ENCODE assay signal across 10 cellular contexts in genomic region chr4:53748328-53748772, GRCh38.
DNase-seq lines count a peak whose midpoint lies in the region; ATAC-seq and TF ChIP-seq lines count a peak whose summit lies in the region.
"Had no signal": no experiment of that assay in that cellular context is flagged by ENCODE, and none has a peak within 500 bp of the region (broad histone marks: within the 10 kb centered on the region; RNA-seq: fewer than 3 reads in every experiment).

No MANE protein-coding gene starts in this region.

- no peak overlapping the region for H3K4me3 ChIP-seq in NB4 (ENCODE audit: low read depth, low read length)
- no peak overlapping the region for H3K4me3 ChIP-seq in PC-9
- H3K4me3 ChIP-seq: A549 had no signal

- no peak overlapping the region for H2AFZ ChIP-seq in PC-9

- no peaks in the 10 kb centered on the region for H3K36me3 ChIP-seq in PC-9 (ENCODE audit: low read depth)

- no peaks in the 10 kb centered on the region for H3K4me1 ChIP-seq in PC-9 (replicated peaks; ENCODE audit: insufficient read depth)
- H3K4me1 ChIP-seq: A549 had no signal

- H3K4me2 ChIP-seq in PC-9 = no peak overlapping the region
- H3K4me2 ChIP-seq: A549 had no signal

- H3F3A ChIP-seq in PC-9 (ENCODE audit: insufficient read depth, low read depth) = no peaks in the 10 kb centered on the region

- CTCF ChIA-PET in PC-9 (lab: Charles Lee) = no interaction called here

- H3K9me3 Mint-ChIP-seq in stimulated activated naive CD8-positive, alpha-beta T cell treated with anti-CD3 and anti-CD28 coated beads, Interleukin-15, amount 100 ng/mL, for 72 hours = no peaks in the 10 kb centered on the region
- H3K9me3 Mint-ChIP-seq in chondrocyte (ENCODE audit: low read depth) (peaks cover 3% of the 10 kb centered on the region), progenitor cell of endocrine pancreas (ENCODE audit: low read depth) (no peaks in the 10 kb centered on the region)

- intact Hi-C loops in PC-9 (cut with micrococcal nuclease; ENCODE audit: unreplicated experiment) = no loop called here

- H3K4me1 Mint-ChIP-seq in stimulated activated naive CD8-positive, alpha-beta T cell treated with anti-CD3 and anti-CD28 coated beads, Interleukin-15, amount 100 ng/mL, for 72 hours = no peaks in the 10 kb centered on the region
- H3K4me1 Mint-ChIP-seq in chondrocyte (ENCODE audit: low read depth) (peaks cover 4% of the 10 kb centered on the region), progenitor cell of endocrine pancreas (ENCODE audit: low read depth) (no peaks in the 10 kb centered on the region)

- TF ChIP-seq CTCF in NB4 (IDR thresholded peaks at IDR 0.05; ENCODE audit: low read depth, low read length) = no peak
- no peak for TF ChIP-seq CTCF in PC-9 (conservative IDR thresholded peaks at IDR 0.05)
- TF ChIP-seq CTCF in chondrocyte (IDR thresholded peaks at IDR 0.05) = no peak
- TF ChIP-seq CTCF in progenitor cell of endocrine pancreas (IDR thresholded peaks at IDR 0.05; ENCODE audit: unreplicated experiment) = no peak

- H3K36me3 Mint-ChIP-seq in chondrocyte (ENCODE audit: low read depth) (peaks cover 1% of the 10 kb centered on the region), progenitor cell of endocrine pancreas (ENCODE audit: insufficient read depth) (no peaks in the 10 kb centered on the region)

- no peaks in the 10 kb centered on the region for H3K9me2 ChIP-seq in PC-9 (ENCODE audit: insufficient read depth)

- no peaks in the 10 kb centered on the region for H3K9me3 ChIP-seq in PC-9 (ENCODE audit: insufficient read depth, low read depth)
- H3K9me3 ChIP-seq: A549 had no signal

- DNase-seq in stimulated activated naive CD8-positive, alpha-beta T cell treated with anti-CD3 and anti-CD28 coated beads, Interleukin-15, Interleukin-2, amounts not matched to agents 100 U/mL and 50 U/mL, for 24 hours = peak; percentile 4
- no peak for DNase-seq in stimulated activated naive CD8-positive, alpha-beta T cell treated with anti-CD3 and anti-CD28 coated beads, Interleukin-15, amount 100 ng/mL, for 72 hours
- peak; percentile 72 for DNase-seq in NB4 (ENCODE audit: low read depth)
- no peak for DNase-seq in PC-9
- DNase-seq in chondrocyte (ENCODE audit: low spot score) = no peak
- no peak for DNase-seq in progenitor cell of endocrine pancreas (ENCODE audit: low spot score, unreplicated experiment)
- DNase-seq in DMS 273 treated with DMSO at 0.1 percent for 48 hours (lab: John Stamatoyannopoulos, UW) = no peak
- DNase-seq: posterior cingulate gyrus had no signal

- no peaks in the 10 kb centered on the region for H3K27me3 ChIP-seq in PC-9 (ENCODE audit: insufficient read depth, low read depth)

- no TSS peak for BruUV-seq in PC-9 (replicated peaks; lab: Mats Ljungman, UMichigan)

- H3K27me3 Mint-ChIP-seq in stimulated activated naive CD8-positive, alpha-beta T cell treated with anti-CD3 and anti-CD28 coated beads, Interleukin-15, amount 100 ng/mL, for 72 hours = peaks cover 35% of the 10 kb centered on the region
- H3K27me3 Mint-ChIP-seq in chondrocyte (ENCODE audit: low read depth) (no peaks in the 10 kb centered on the region), progenitor cell of endocrine pancreas (peaks cover 3% of the 10 kb centered on the region)

- H3K27ac Mint-ChIP-seq in stimulated activated naive CD8-positive, alpha-beta T cell treated with anti-CD3 and anti-CD28 coated beads, Interleukin-15, amount 100 ng/mL, for 72 hours = no peak overlapping the region
- H3K27ac Mint-ChIP-seq in chondrocyte (ENCODE audit: unreplicated experiment) = no peak overlapping the region
- no peak overlapping the region for H3K27ac Mint-ChIP-seq in progenitor cell of endocrine pancreas

- no peaks in the 10 kb centered on the region for H3K79me2 ChIP-seq in PC-9 (ENCODE audit: low read depth)

- TF ChIP-seq POLR2A in NB4 (IDR thresholded peaks at IDR 0.05; ENCODE audit: extremely low read depth, insufficient read length) = no peak

- POLR2A ChIA-PET in PC-9 (lab: Charles Lee; ENCODE audit: unreplicated experiment) = no interaction called here

- H3K4me3 Mint-ChIP-seq in stimulated activated naive CD8-positive, alpha-beta T cell treated with anti-CD3 and anti-CD28 coated beads, Interleukin-15, amount 100 ng/mL, for 72 hours = no peak overlapping the region
- H3K4me3 Mint-ChIP-seq in chondrocyte (ENCODE audit: unreplicated experiment) (no peak overlapping the region), progenitor cell of endocrine pancreas (ENCODE audit: low read depth) (no peak overlapping the region)

- no peak overlapping the region for H3K27ac ChIP-seq in PC-9
- H3K27ac ChIP-seq: A549 had no signal

- H4K20me1 ChIP-seq in PC-9 (ENCODE audit: insufficient read depth) = no peaks in the 10 kb centered on the region

- peak; percentile 19 for ATAC-seq in stimulated activated naive CD8-positive, alpha-beta T cell treated with anti-CD3 and anti-CD28 coated beads, Interleukin-15, Interleukin-2, amounts not matched to agents 100 U/mL and 50 U/mL, for 24 hours
- ATAC-seq in stimulated activated naive CD8-positive, alpha-beta T cell treated with anti-CD3 and anti-CD28 coated beads, Interleukin-15, amount 100 ng/mL, for 72 hours = no peak
- ATAC-seq in HG02943 (IDR thresholded peaks at IDR 0.05; ENCODE audit: low read depth, unreplicated experiment) = peak; percentile 97
- ATAC-seq: A549 had no signal

Comparison
In these comparisons a context has a peak if more than half of its experiments do, and no peak if none do; other contexts are left out.
1. DNase-seq: peak in stimulated activated naive CD8-positive, alpha-beta T cell treated with anti-CD3 and anti-CD28 coated beads, Interleukin-15, Interleukin-2, amounts not matched to agents 100 U/mL and 50 U/mL, for 24 hours (single experiment) and NB4 (single experiment); none in stimulated activated naive CD8-positive, alpha-beta T cell treated with anti-CD3 and anti-CD28 coated beads, Interleukin-15, amount 100 ng/mL, for 72 hours (0 of 2), PC-9 (0 of 2), chondrocyte (single experiment), progenitor cell of endocrine pancreas (single experiment) and DMS 273 treated with DMSO at 0.1 percent for 48 hours (single experiment).